Comparison of ENCODE assay signal across 26 cellular contexts in genomic region chrX:153477458-153477857, GRCh38. TPM values are rescaled to one million over a fixed set of nuclear protein-coding genes. Genes with fewer than 3 reads are reported as not detected.
DNase-seq lines count a peak whose midpoint lies in the region; ATAC-seq and TF ChIP-seq lines count a peak whose summit lies in the region.
"Had no signal": no experiment of that assay in that cellular context is flagged by ENCODE, and none has a peak within 500 bp of the region (broad histone marks: within the 10 kb centered on the region; RNA-seq: fewer than 3 reads in every experiment).

No MANE protein-coding gene starts in this region.

- ATAC-seq in thoracic aorta (ENCODE audit: insufficient number of reproducible peaks, low FRiP score, low read depth): no peak
- ATAC-seq in effector memory CD8-positive, alpha-beta T cell (replicated peaks): no peak
- ATAC-seq: activated T-cell treated with anti-CD3 and anti-CD28 coated beads, Interleukin-2, amount 50 U/mL, for 72 hours; HepG2; naive thymus-derived CD4-positive, alpha-beta T cell had no signal

- H3K9me3 ChIP-seq in hepatocyte (ENCODE audit: low read depth) (no peaks in the 10 kb centered on the region), thoracic aorta (no peaks in the 10 kb centered on the region), testis (no peaks in the 10 kb centered on the region)
- H3K9me3 ChIP-seq: SJSA1 had no signal

- no peak overlapping the region for H3K27ac Mint-ChIP-seq in effector memory CD8-positive, alpha-beta T cell
- H3K27ac Mint-ChIP-seq: activated naive CD4-positive, alpha-beta T cell treated with anti-CD3 and anti-CD28 coated beads, Interleukin-2, amount 10 ng/mL, durations not matched to agents 7 days and 5 days; activated T-cell treated with anti-CD3 and anti-CD28 coated beads, Interleukin-2, amount 50 U/mL, for 72 hours; naive thymus-derived CD4-positive, alpha-beta T cell had no signal

- WGBS in hepatocyte (ENCODE audit: low lambda C conversion rate, missing lambda C conversion rate): 63% methylated on average over 7 of the region's 7 CpGs
- WGBS in testis, 2 donors: 91% methylated on average over 7 of the region's 7 CpGs; no CpG with 5 or more reads in 1 of the 2 donors

- no peaks in the 10 kb centered on the region for H3K79me2 ChIP-seq in hepatocyte

- CTCF ChIA-PET in RWPE1 (lab: Yijun Ruan, JAX) (no interaction called here), GM10248 (lab: Yijun Ruan, JAX) (no interaction called here)

- no peaks in the 10 kb centered on the region for H3K9me3 Mint-ChIP-seq in effector memory CD8-positive, alpha-beta T cell
- H3K9me3 Mint-ChIP-seq: activated naive CD4-positive, alpha-beta T cell treated with anti-CD3 and anti-CD28 coated beads, Interleukin-2, amount 10 ng/mL, durations not matched to agents 7 days and 5 days; activated T-cell treated with anti-CD3 and anti-CD28 coated beads, Interleukin-2, amount 50 U/mL, for 72 hours; naive thymus-derived CD4-positive, alpha-beta T cell had no signal

- no peaks in the 10 kb centered on the region for H3K27me3 Mint-ChIP-seq in effector memory CD8-positive, alpha-beta T cell

- POLR2A ChIA-PET in RWPE1 (lab: Yijun Ruan, JAX; ENCODE audit: low non-redundant PET) (no interaction called here), GM10248 (lab: Yijun Ruan, JAX) (no interaction called here)

- no peaks in the 10 kb centered on the region for H4K20me1 ChIP-seq in hepatocyte (ENCODE audit: insufficient read depth, poor library complexity, severe bottlenecking)

- peak overlapping the region; percentile 32 for H3K4me2 ChIP-seq in hepatocyte
- H3K4me2 ChIP-seq: PC-9 had no signal

- no peak overlapping the region for H2AFZ ChIP-seq in hepatocyte
- H2AFZ ChIP-seq: PC-9 had no signal

- no peak for TF ChIP-seq POLR2A in testis (IDR thresholded peaks at IDR 0.05)

- no peak overlapping the region for H3K4me3 Mint-ChIP-seq in effector memory CD8-positive, alpha-beta T cell
- H3K4me3 Mint-ChIP-seq: activated naive CD4-positive, alpha-beta T cell treated with anti-CD3 and anti-CD28 coated beads, Interleukin-2, amount 10 ng/mL, durations not matched to agents 7 days and 5 days; activated T-cell treated with anti-CD3 and anti-CD28 coated beads, Interleukin-2, amount 50 U/mL, for 72 hours; naive thymus-derived CD4-positive, alpha-beta T cell had no signal

- H3K4me1 ChIP-seq in hepatocyte (ENCODE audit: insufficient read depth): peaks cover 11% of the 10 kb centered on the region
- H3K4me1 ChIP-seq in thoracic aorta (ENCODE audit: control insufficient read depth in 1 of 2, low read depth in 2 of 2): peaks cover 15 to 62% of the 10 kb centered on the region in 2 donors
- peaks cover 8% of the 10 kb centered on the region for H3K4me1 ChIP-seq in testis

- intact Hi-C loops in testis (cut with DNase I; ENCODE audit: low total_unique reads): no loop called here

- no peaks in the 10 kb centered on the region for H3K36me3 Mint-ChIP-seq in effector memory CD8-positive, alpha-beta T cell (ENCODE audit: insufficient read depth)
- H3K36me3 Mint-ChIP-seq: activated naive CD4-positive, alpha-beta T cell treated with anti-CD3 and anti-CD28 coated beads, Interleukin-2, amount 10 ng/mL, durations not matched to agents 7 days and 5 days; naive thymus-derived CD4-positive, alpha-beta T cell had no signal

- H3K9me2 ChIP-seq in hepatocyte (replicated peaks; ENCODE audit: insufficient read depth): no peaks in the 10 kb centered on the region

- no peaks in the 10 kb centered on the region for H3K36me3 ChIP-seq in hepatocyte (replicated peaks; ENCODE audit: insufficient read depth, low read depth)
- no peaks in the 10 kb centered on the region for H3K36me3 ChIP-seq in thoracic aorta
- H3K36me3 ChIP-seq in testis (ENCODE audit: low read depth, missing control alignments): no peaks in the 10 kb centered on the region
- H3K36me3 ChIP-seq: SJSA1 had no signal

- TF ChIP-seq CTCF in RWPE1 (conservative IDR thresholded peaks at IDR 0.05; ENCODE audit: low read depth): no peak
- TF ChIP-seq CTCF in hepatocyte (IDR thresholded peaks at IDR 0.05; ENCODE audit: poor library complexity): no peak
- no peak for TF ChIP-seq CTCF in thoracic aorta (IDR thresholded peaks at IDR 0.05)
- TF ChIP-seq CTCF in testis (IDR thresholded peaks at IDR 0.05): no peak
- TF ChIP-seq CTCF in GM10248 (IDR thresholded peaks at IDR 0.05; ENCODE audit: control extremely low read depth, extremely low read depth, low read depth, missing control alignments): no peak

- peaks cover 3% of the 10 kb centered on the region in 2 donors for H3K4me1 Mint-ChIP-seq in effector memory CD8-positive, alpha-beta T cell (ENCODE audit: low read depth in 2 of 2)

- DNase-seq in EH (ENCODE audit: low read depth): peak; percentile 43
- DNase-seq in RWPE1 (ENCODE audit: low spot score): no peak
- no peak for DNase-seq in hepatocyte (ENCODE audit: low spot score)
- DNase-seq in thoracic aorta (ENCODE audit: low spot score): no peak
- no peak for DNase-seq in effector memory CD8-positive, alpha-beta T cell
- DNase-seq in testis: no peak
- DNase-seq in GM10248 (ENCODE audit: extremely low spot score): no peak
- DNase-seq: activated CD4-positive, alpha-beta T cell treated with anti-CD3 and anti-CD28 coated beads for 48 hours; activated naive CD4-positive, alpha-beta T cell treated with anti-CD3 and anti-CD28 coated beads, Interleukin-2, amount 10 ng/mL, durations not matched to agents 7 days and 5 days; activated T-cell treated with anti-CD3 and anti-CD28 coated beads, Interleukin-2, amount 50 U/mL, for 72 hours; amygdala; DND-41; dorsolateral prefrontal cortex; kidney; naive thymus-derived CD4-positive, alpha-beta T cell; NCI-H1092 treated with DMSO at 0.1 percent for 48 hours; NCI-H2081 treated with DMSO at 0.1 percent for 48 hours; PC-9; retina; stimulated activated CD8-positive, alpha-beta memory T cell treated with anti-CD3 and anti-CD28 coated beads, Interleukin-4, amount 100 ng/mL, for 48 hours; T-helper 2 cell had no signal

- H3K27me3 ChIP-seq in hepatocyte (no peaks in the 10 kb centered on the region), thoracic aorta (replicated peaks; ENCODE audit: insufficient read depth) (no peaks in the 10 kb centered on the region), testis (no peaks in the 10 kb centered on the region)
- H3K27me3 ChIP-seq: SJSA1 had no signal

- peak overlapping the region; percentile 90 for H3K27ac ChIP-seq in RWPE1
- H3K27ac ChIP-seq in hepatocyte: peak overlapping the region; percentile 95
- H3K27ac ChIP-seq in thoracic aorta: peak overlapping the region; percentile 87 to 92
- H3K27ac ChIP-seq in testis: no peak overlapping the region
- H3K27ac ChIP-seq: epithelial cell of prostate, PC-9 had no signal

- no peak overlapping the region for H3K4me3 ChIP-seq in hepatocyte
- H3K4me3 ChIP-seq in thoracic aorta: peak overlapping the region; percentile 36
- no peak overlapping the region for H3K4me3 ChIP-seq in testis
- H3K4me3 ChIP-seq: dorsolateral prefrontal cortex, PC-9, SJSA1 had no signal

RNA-seq across cellular contexts. Expression of gene HAUS7, which starts 7.1 kb away (rescaled TPM):
- total RNA-seq in hepatocyte (6.8 and 17.5 TPM in 2 replicates), thoracic aorta (100 to 1,000 TPM; 111 TPM), testis (10 to 100 TPM; 34.0 to 35.2 TPM)
- polyA plus RNA-seq in hepatocyte (19.7 and 23.1 TPM in 2 replicates), testis (ENCODE audit: insufficient read depth, low read depth, low replicate concordance) (18.0 TPM)

RNA-seq across cellular contexts. Expression of gene BGN, which starts 17.3 kb away (rescaled TPM):
- total RNA-seq in hepatocyte: 12.5 and 14.5 TPM in 2 replicates
- 27.5 and 35.8 TPM in 2 replicates for polyA plus RNA-seq in hepatocyte
- total RNA-seq in thoracic aorta: 1,000 to 10,000 TPM; 1,777 to 1,907 TPM
- 10 to 100 TPM; 42.3 to 76.5 TPM for total RNA-seq in testis
- polyA plus RNA-seq in testis (ENCODE audit: insufficient read depth, low read depth, low replicate concordance): 174 TPM
- total RNA-seq: activated T-cell treated with anti-CD3 and anti-CD28 coated beads, Interleukin-2, amount 50 U/mL, for 72 hours; naive thymus-derived CD4-positive, alpha-beta T cell had no signal
- polyA plus RNA-seq: naive thymus-derived CD4-positive, alpha-beta T cell had no signal

RNA-seq across cellular contexts. Expression of gene TREX2, which starts 31.6 kb away (rescaled TPM):
- total RNA-seq in hepatocyte (0.60 and 0.76 TPM in 2 replicates), thoracic aorta (10 to 100 TPM; 22.1 to 24.8 TPM), testis (1 to 10 TPM; 4.0 to 7.5 TPM)
- polyA plus RNA-seq in hepatocyte (0.81 and 1.3 TPM in 2 replicates), testis (ENCODE audit: insufficient read depth, low read depth, low replicate concordance) (0.51 TPM)

RNA-seq across cellular contexts. Expression of gene ATP2B3, which starts 40.0 kb away (rescaled TPM):
- 0.12 TPM in 1 of 2 replicates, not detected in the other for total RNA-seq in hepatocyte
- 0.07 and 0.12 TPM in 2 replicates for polyA plus RNA-seq in hepatocyte
- total RNA-seq in thoracic aorta: under 1 TPM; 0.68 to 0.85 TPM
- 1 to 10 TPM in 1 of 2 donors, under 1 TPM in 1; 0.16 to 1.2 TPM for total RNA-seq in testis
- polyA plus RNA-seq in testis (ENCODE audit: insufficient read depth, low read depth, low replicate concordance): 0.73 TPM
- total RNA-seq: activated T-cell treated with anti-CD3 and anti-CD28 coated beads, Interleukin-2, amount 50 U/mL, for 72 hours; HepG2; kidney; mesenteric fat pad; naive thymus-derived CD4-positive, alpha-beta T cell; omental fat pad; PC-9; SJSA1 had no signal
- polyA plus RNA-seq: HepG2; naive thymus-derived CD4-positive, alpha-beta T cell had no signal

Comparison
In these comparisons a context has a peak if more than half of its experiments do, and no peak if none do; other contexts are left out.
1. H3K27ac ChIP-seq: peak in RWPE1 (single experiment), hepatocyte (single experiment) and thoracic aorta (2 of 2); none in testis (0 of 2).
2. RNA of gene BGN, which starts 17.3 kb away (total RNA-seq): 1,777 to 1,907 TPM in thoracic aorta; 42.3 to 76.5 TPM in testis and 12.5 to 14.5 TPM in hepatocyte; every median in the first group is over 10 times any median in the second.